In the genomic region with DNA sequence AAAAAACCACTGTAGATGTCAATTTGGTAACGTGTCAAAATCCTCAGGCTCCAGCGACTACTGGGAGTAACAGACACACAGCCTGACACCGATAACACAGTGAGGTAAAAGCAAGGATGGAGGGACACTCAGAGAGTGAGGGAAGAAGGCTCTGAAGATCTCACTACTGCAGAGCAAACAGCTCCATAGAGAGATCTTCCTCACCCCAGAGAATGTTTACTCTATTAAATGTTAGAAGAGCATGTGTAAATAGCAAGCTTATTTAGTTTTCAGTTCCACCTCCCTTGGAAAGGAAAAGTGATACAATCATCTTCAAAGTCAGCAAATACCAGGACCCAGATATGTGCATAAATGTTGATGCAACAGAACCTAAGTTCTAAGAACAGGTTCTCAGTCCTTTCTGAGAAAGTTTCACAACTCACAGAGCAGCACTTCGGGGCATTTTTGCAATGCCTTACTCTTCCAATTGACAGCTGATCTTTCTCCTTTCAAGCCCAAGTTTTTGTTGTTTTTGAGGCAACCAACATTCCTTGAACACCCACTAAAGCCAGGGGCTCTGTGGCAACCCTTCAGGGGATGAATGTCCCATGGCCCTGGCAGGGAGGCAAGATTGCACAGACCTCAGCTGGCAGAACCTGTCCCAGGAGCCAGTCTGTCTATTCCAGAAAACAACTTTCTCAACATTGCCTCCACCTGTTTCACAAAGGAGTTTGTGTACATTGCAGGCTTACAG, we compare ENCODE assay signal across 18 cellular contexts.
DNase-seq lines count a peak whose midpoint lies in the region; TF ChIP-seq lines count a peak whose summit lies in the region.
"Had no signal": no experiment of that assay in that cellular context is flagged by ENCODE, and none has a peak within 500 bp of the region (broad histone marks: within the 10 kb centered on the region; RNA-seq: fewer than 3 reads in every experiment).

No MANE protein-coding gene starts in this region.

- H3K27ac ChIP-seq in VCaP (peak overlapping the region; percentile 96), brain microvascular endothelial cell (no peak overlapping the region)
- H3K27ac ChIP-seq: neural progenitor cell, skin epidermis had no signal

- peaks cover 2 to 7% (median 2%) of the 10 kb centered on the region in 3 donors for H3K27me3 Mint-ChIP-seq in immature natural killer cell (ENCODE audit: low read depth in 3 of 3)
- H3K27me3 Mint-ChIP-seq: activated naive CD4-positive, alpha-beta T cell treated with anti-CD3 and anti-CD28 coated beads, Interleukin-2, amount 50 U/mL, for 24 hours had no signal

- H3K4me1 Mint-ChIP-seq in immature natural killer cell: peaks cover 55 to 69% of the 10 kb centered on the region in 2 donors

- in situ Hi-C loops in brain microvascular endothelial cell (cut with HindIII; ENCODE audit: low pct_ligation_motif_present, low sequenced_read_pairs): no loop called here

- H3K9me3 Mint-ChIP-seq in immature natural killer cell: no peaks in the 10 kb centered on the region

- H3K4me3 Mint-ChIP-seq in immature natural killer cell: peak overlapping the region; percentile 50 to 77 (median 54)
- H3K4me3 Mint-ChIP-seq: activated naive CD4-positive, alpha-beta T cell treated with anti-CD3 and anti-CD28 coated beads, Interleukin-2, amount 50 U/mL, for 24 hours; neural progenitor cell had no signal

- DNase-seq in SIG-M5 treated with dmso at 0.1 percent for 504 hours (lab: John Stamatoyannopoulos, UW; ENCODE audit: unreplicated experiment) (peak; percentile 73), SIG-M5 (lab: John Stamatoyannopoulos, UW) (no peak), immature natural killer cell (peak; percentile 19 to 38 (median 27)), retina (peak; percentile 5), NK-92 (lab: John Stamatoyannopoulos, UW; ENCODE audit: unreplicated experiment) (no peak), brain microvascular endothelial cell (no peak), NCI-H69 (lab: John Stamatoyannopoulos, UW) (no peak)
- DNase-seq: cerebellar nuclear complex, GOT3, hippocampal formation, left ventricle myocardium superior, NCI-H187 treated with DMSO at 0.1 percent for 48 hours, SHP77, stomach had no signal

- H3K36me3 Mint-ChIP-seq in immature natural killer cell: peaks cover 23 to 52% (median 34%) of the 10 kb centered on the region in 3 donors

- TF ChIP-seq CTCF in VCaP (conservative IDR thresholded peaks at IDR 0.05) (0 out of 2 replicates have a peak, but pooled peaks have one; percentile 9), brain microvascular endothelial cell (IDR thresholded peaks at IDR 0.05; ENCODE audit: low read depth, low read length, missing control alignments) (no peak)

- H3K27ac Mint-ChIP-seq in immature natural killer cell: peak overlapping the region; percentile 31 to 80 (median 43)
- H3K27ac Mint-ChIP-seq: neural progenitor cell had no signal

- H3K27me3 ChIP-seq in brain microvascular endothelial cell (replicated peaks): no peaks in the 10 kb centered on the region
- H3K27me3 ChIP-seq: neural progenitor cell, stomach had no signal

- H3K36me3 ChIP-seq in brain microvascular endothelial cell (replicated peaks): no peaks in the 10 kb centered on the region
- H3K36me3 ChIP-seq: neural progenitor cell had no signal

- H3K4me3 ChIP-seq in brain microvascular endothelial cell (ENCODE audit: low read depth, low read length): no peak overlapping the region
- H3K4me3 ChIP-seq: neural progenitor cell, skin epidermis, stomach had no signal

Comparison
In these comparisons a context has a peak if more than half of its experiments do, and no peak if none do; other contexts are left out.
1. DNase-seq: peak in SIG-M5 treated with dmso at 0.1 percent for 504 hours (single experiment), immature natural killer cell (3 of 3) and retina (single experiment); none in SIG-M5 (single experiment), NK-92 (single experiment), brain microvascular endothelial cell (single experiment) and NCI-H69 (single experiment).